In genomic region chr5:39057745-39058144, GRCh38 we compare ENCODE assay signal across 1 cellular context.
TF ChIP-seq lines count a peak whose summit lies in the region.

No MANE protein-coding gene starts in this region.

TF ChIP-seq in SK-N-SH, 30 proteins besides CTCF, POLR2A, EP300 and RAD21 (continued from another document):
- TF ChIP-seq REST (IDR thresholded peaks at IDR 0.05; ENCODE audit: low read depth, low read length) (no peak), POLR2AphosphoS5 (IDR thresholded peaks at IDR 0.05; ENCODE audit: low read depth, low read length) (no peak), USF1 (IDR thresholded peaks at IDR 0.05; ENCODE audit: borderline replicate concordance, low read depth) (no peak), RFX5 (IDR thresholded peaks at IDR 0.05; ENCODE audit: low read length) (no peak)
